In the genomic region with DNA sequence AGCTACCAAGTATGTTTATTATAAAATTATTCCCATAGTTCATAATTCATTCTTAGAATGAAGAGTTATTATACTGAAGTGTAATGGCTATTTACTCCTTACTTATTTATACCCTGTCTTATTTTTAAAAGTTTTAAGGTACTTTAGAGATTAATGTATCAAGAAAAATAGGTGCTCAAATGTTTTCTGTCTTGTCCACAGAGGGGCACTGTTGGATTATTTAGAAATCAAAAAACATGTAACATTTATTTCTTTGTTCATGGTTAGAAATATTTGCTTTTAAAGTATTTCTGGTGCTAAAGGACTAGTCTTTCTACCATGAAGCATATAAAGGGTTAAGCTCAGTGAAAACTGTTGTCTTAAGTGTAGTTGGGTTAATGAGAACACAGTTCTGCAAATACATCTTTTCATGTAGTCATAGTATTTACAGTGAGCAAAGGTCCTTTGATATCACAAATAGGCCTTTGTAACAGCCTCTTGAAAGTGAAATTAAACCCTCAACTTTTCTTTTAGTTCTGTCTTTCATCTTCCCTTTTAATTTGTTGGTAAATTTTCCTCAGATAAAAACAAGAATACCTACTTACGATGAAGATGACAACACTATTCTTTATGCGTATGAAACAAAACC, we compare ENCODE assay signal across 1 cellular context.
TF ChIP-seq lines count a peak whose summit lies in the region.

No MANE protein-coding gene starts in this region.

TF ChIP-seq in HepG2, 621 proteins besides CTCF, POLR2A, EP300 and RAD21 (continued from another document):
- TF ChIP-seq ZNF331 (CRISPR knock-in tag; IDR thresholded peaks at IDR 0.05) (0 out of 2 replicates have a peak, but pooled peaks have one; percentile 15), ZNF234 (CRISPR knock-in tag; conservative IDR thresholded peaks at IDR 0.05) (no peak), NR2F6 (IDR thresholded peaks at IDR 0.05) (0 out of 2 replicates have a peak, but pooled peaks have one; percentile 21), NR2F6 (CRISPR knock-in tag; IDR thresholded peaks at IDR 0.05) (peak; percentile 38; the same call in 1 of the 2 replicates), PPARG (CRISPR knock-in tag; conservative IDR thresholded peaks at IDR 0.05) (peak; percentile 62; the same call in 1 of the 2 replicates), RXRB (CRISPR knock-in tag; IDR thresholded peaks at IDR 0.05; ENCODE audit: borderline replicate concordance) (0 out of 2 replicates have a peak, but pooled peaks have one; percentile 13), NFE2L2 (IDR thresholded peaks at IDR 0.05; ENCODE audit: low read length) (no peak), FOXA3 (CRISPR knock-in tag; IDR thresholded peaks at IDR 0.05) (peak; percentile 67), ZNF3 (CRISPR knock-in tag; IDR thresholded peaks at IDR 0.05) (no peak), REL (CRISPR knock-in tag; conservative IDR thresholded peaks at IDR 0.05) (no peak), BCL6 (CRISPR knock-in tag; IDR thresholded peaks at IDR 0.05) (peak; percentile 41; the same call in 1 of the 2 replicates), SAP130 (CRISPR knock-in tag; IDR thresholded peaks at IDR 0.05; ENCODE audit: low read depth) (peak; percentile 61), ISL2 (CRISPR knock-in tag; IDR thresholded peaks at IDR 0.05) (peak; percentile 83), NCOA5 (CRISPR knock-in tag; IDR thresholded peaks at IDR 0.05) (no peak), ZNF652 (CRISPR knock-in tag; IDR thresholded peaks at IDR 0.05; ENCODE audit: borderline replicate concordance, low read depth) (peak; percentile 99), MIXL1 (CRISPR knock-in tag; IDR thresholded peaks at IDR 0.05) (peak; percentile 62; the same call in 1 of the 2 replicates), TCF7L2 (IDR thresholded peaks at IDR 0.05; ENCODE audit: low read depth, low read length) (peak; percentile 56; the same call in 1 of the 2 replicates), JDP2 (CRISPR knock-in tag; IDR thresholded peaks at IDR 0.05; ENCODE audit: borderline replicate concordance) (no peak), ZNF879 (CRISPR knock-in tag; IDR thresholded peaks at IDR 0.05) (no peak), GABPB1 (CRISPR knock-in tag; IDR thresholded peaks at IDR 0.05) (no peak), HMG20B (CRISPR knock-in tag; conservative IDR thresholded peaks at IDR 0.05) (no peak), CREM (IDR thresholded peaks at IDR 0.05) (peak; percentile 70), CREM (CRISPR knock-in tag; IDR thresholded peaks at IDR 0.05) (no peak), FOXP1 (IDR thresholded peaks at IDR 0.05) (no peak), FOXP1 (CRISPR knock-in tag; IDR thresholded peaks at IDR 0.05) (peak; percentile 76), FLYWCH1 (CRISPR knock-in tag; IDR thresholded peaks at IDR 0.05) (no peak), ARHGAP35 (CRISPR knock-in tag; IDR thresholded peaks at IDR 0.05; ENCODE audit: borderline replicate concordance) (no peak), ZNF724P (CRISPR knock-in tag; IDR thresholded peaks at IDR 0.05; ENCODE audit: borderline replicate concordance) (no peak), SOX5 (CRISPR knock-in tag; IDR thresholded peaks at IDR 0.05; ENCODE audit: borderline replicate concordance) (peak; percentile 65; the same call in 1 of the 2 replicates), SOX6 (IDR thresholded peaks at IDR 0.05) (no peak), SOX6 (CRISPR knock-in tag; IDR thresholded peaks at IDR 0.05) (no peak; the same call in 1 of the 2 replicates), MBD4 (IDR thresholded peaks at IDR 0.05; ENCODE audit: borderline replicate concordance, low read length) (no peak), HMG20A (CRISPR knock-in tag; IDR thresholded peaks at IDR 0.05; ENCODE audit: borderline replicate concordance) (peak; percentile 48; the same call in 1 of the 2 replicates), ASH2L (IDR thresholded peaks at IDR 0.05; ENCODE audit: insufficient read length, low read depth, low read length) (peak; percentile 52), HNF4A (CRISPR knock-in tag; IDR thresholded peaks at IDR 0.05) (peak; percentile 56)
- TF ChIP-seq, protein P1, sequence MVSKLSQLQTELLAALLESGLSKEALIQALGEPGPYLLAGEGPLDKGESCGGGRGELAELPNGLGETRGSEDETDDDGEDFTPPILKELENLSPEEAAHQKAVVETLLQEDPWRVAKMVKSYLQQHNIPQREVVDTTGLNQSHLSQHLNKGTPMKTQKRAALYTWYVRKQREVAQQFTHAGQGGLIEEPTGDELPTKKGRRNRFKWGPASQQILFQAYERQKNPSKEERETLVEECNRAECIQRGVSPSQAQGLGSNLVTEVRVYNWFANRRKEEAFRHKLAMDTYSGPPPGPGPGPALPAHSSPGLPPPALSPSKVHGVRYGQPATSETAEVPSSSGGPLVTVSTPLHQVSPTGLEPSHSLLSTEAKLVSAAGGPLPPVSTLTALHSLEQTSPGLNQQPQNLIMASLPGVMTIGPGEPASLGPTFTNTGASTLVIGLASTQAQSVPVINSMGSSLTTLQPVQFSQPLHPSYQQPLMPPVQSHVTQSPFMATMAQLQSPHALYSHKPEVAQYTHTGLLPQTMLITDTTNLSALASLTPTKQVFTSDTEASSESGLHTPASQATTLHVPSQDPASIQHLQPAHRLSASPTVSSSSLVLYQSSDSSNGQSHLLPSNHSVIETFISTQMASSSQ (IDR thresholded peaks at IDR 0.05; ENCODE audit: low read depth), result peak; percentile 77
- TF ChIP-seq, protein P1 (CRISPR knock-in tag; IDR thresholded peaks at IDR 0.05; ENCODE audit: borderline replicate concordance), result peak; percentile 56; the same call in 1 of the 2 replicates
- TF ChIP-seq, protein P2, sequence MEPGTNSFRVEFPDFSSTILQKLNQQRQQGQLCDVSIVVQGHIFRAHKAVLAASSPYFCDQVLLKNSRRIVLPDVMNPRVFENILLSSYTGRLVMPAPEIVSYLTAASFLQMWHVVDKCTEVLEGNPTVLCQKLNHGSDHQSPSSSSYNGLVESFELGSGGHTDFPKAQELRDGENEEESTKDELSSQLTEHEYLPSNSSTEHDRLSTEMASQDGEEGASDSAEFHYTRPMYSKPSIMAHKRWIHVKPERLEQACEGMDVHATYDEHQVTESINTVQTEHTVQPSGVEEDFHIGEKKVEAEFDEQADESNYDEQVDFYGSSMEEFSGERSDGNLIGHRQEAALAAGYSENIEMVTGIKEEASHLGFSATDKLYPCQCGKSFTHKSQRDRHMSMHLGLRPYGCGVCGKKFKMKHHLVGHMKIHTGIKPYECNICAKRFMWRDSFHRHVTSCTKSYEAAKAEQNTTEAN (CRISPR knock-in tag; conservative IDR thresholded peaks at IDR 0.05), result no peak
- TF ChIP-seq, protein P3, sequence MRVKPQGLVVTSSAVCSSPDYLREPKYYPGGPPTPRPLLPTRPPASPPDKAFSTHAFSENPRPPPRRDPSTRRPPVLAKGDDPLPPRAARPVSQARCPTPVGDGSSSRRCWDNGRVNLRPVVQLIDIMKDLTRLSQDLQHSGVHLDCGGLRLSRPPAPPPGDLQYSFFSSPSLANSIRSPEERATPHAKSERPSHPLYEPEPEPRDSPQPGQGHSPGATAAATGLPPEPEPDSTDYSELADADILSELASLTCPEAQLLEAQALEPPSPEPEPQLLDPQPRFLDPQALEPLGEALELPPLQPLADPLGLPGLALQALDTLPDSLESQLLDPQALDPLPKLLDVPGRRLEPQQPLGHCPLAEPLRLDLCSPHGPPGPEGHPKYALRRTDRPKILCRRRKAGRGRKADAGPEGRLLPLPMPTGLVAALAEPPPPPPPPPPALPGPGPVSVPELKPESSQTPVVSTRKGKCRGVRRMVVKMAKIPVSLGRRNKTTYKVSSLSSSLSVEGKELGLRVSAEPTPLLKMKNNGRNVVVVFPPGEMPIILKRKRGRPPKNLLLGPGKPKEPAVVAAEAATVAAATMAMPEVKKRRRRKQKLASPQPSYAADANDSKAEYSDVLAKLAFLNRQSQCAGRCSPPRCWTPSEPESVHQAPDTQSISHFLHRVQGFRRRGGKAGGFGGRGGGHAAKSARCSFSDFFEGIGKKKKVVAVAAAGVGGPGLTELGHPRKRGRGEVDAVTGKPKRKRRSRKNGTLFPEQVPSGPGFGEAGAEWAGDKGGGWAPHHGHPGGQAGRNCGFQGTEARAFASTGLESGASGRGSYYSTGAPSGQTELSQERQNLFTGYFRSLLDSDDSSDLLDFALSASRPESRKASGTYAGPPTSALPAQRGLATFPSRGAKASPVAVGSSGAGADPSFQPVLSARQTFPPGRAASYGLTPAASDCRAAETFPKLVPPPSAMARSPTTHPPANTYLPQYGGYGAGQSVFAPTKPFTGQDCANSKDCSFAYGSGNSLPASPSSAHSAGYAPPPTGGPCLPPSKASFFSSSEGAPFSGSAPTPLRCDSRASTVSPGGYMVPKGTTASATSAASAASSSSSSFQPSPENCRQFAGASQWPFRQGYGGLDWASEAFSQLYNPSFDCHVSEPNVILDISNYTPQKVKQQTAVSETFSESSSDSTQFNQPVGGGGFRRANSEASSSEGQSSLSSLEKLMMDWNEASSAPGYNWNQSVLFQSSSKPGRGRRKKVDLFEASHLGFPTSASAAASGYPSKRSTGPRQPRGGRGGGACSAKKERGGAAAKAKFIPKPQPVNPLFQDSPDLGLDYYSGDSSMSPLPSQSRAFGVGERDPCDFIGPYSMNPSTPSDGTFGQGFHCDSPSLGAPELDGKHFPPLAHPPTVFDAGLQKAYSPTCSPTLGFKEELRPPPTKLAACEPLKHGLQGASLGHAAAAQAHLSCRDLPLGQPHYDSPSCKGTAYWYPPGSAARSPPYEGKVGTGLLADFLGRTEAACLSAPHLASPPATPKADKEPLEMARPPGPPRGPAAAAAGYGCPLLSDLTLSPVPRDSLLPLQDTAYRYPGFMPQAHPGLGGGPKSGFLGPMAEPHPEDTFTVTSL (CRISPR knock-in tag; IDR thresholded peaks at IDR 0.05; ENCODE audit: borderline replicate concordance), result peak; percentile 21; the same call in 1 of the 2 replicates
- TF ChIP-seq, protein P4, sequence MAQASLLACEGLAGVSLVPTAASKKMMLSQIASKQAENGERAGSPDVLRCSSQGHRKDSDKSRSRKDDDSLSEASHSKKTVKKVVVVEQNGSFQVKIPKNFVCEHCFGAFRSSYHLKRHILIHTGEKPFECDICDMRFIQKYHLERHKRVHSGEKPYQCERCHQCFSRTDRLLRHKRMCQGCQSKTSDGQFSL (CRISPR knock-in tag; IDR thresholded peaks at IDR 0.05), result no peak
- TF ChIP-seq, protein P5, sequence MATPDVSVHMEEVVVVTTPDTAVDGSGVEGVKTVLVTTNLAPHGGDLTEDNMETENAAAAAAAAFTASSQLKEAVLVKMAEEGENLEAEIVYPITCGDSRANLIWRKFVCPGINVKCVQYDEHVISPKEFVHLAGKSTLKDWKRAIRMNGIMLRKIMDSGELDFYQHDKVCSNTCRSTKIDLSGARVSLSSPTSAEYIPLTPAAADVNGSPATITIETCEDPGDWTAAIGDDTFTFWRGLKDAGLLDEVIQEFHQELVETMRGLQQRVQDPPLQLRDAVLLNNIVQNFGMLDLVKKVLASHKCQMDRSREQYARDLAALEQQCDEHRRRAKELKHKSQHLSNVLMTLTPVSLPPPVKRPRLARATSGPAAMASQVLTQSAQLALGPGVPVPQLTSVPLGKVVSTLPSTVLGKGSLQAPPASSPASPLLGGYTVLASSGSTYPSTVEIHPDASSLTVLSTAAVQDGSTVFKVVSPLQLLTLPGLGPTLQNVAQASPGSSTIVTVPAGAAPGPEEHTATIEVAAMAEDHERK (CRISPR knock-in tag; IDR thresholded peaks at IDR 0.05; ENCODE audit: low read depth), result no peak
- TF ChIP-seq, protein P6, sequence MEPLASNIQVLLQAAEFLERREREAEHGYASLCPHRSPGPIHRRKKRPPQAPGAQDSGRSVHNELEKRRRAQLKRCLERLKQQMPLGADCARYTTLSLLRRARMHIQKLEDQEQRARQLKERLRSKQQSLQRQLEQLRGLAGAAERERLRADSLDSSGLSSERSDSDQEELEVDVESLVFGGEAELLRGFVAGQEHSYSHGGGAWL (CRISPR knock-in tag; IDR thresholded peaks at IDR 0.05), result no peak
- TF ChIP-seq, protein P7, sequence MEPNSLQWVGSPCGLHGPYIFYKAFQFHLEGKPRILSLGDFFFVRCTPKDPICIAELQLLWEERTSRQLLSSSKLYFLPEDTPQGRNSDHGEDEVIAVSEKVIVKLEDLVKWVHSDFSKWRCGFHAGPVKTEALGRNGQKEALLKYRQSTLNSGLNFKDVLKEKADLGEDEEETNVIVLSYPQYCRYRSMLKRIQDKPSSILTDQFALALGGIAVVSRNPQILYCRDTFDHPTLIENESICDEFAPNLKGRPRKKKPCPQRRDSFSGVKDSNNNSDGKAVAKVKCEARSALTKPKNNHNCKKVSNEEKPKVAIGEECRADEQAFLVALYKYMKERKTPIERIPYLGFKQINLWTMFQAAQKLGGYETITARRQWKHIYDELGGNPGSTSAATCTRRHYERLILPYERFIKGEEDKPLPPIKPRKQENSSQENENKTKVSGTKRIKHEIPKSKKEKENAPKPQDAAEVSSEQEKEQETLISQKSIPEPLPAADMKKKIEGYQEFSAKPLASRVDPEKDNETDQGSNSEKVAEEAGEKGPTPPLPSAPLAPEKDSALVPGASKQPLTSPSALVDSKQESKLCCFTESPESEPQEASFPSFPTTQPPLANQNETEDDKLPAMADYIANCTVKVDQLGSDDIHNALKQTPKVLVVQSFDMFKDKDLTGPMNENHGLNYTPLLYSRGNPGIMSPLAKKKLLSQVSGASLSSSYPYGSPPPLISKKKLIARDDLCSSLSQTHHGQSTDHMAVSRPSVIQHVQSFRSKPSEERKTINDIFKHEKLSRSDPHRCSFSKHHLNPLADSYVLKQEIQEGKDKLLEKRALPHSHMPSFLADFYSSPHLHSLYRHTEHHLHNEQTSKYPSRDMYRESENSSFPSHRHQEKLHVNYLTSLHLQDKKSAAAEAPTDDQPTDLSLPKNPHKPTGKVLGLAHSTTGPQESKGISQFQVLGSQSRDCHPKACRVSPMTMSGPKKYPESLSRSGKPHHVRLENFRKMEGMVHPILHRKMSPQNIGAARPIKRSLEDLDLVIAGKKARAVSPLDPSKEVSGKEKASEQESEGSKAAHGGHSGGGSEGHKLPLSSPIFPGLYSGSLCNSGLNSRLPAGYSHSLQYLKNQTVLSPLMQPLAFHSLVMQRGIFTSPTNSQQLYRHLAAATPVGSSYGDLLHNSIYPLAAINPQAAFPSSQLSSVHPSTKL (CRISPR knock-in tag; IDR thresholded peaks at IDR 0.05), result peak; percentile 76
- TF ChIP-seq, protein P8, sequence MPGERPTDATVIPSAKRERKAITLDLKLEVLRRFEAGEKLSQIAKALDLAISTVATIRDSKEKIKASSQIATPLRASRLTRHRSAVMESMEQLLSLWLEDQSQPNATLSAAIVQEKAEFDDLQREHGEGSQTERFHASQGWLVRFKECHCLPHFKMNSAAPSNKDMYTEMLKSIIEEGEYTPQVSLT (CRISPR knock-in tag; IDR thresholded peaks at IDR 0.05; ENCODE audit: borderline replicate concordance, low read depth), result no peak
